In the genomic region with DNA sequence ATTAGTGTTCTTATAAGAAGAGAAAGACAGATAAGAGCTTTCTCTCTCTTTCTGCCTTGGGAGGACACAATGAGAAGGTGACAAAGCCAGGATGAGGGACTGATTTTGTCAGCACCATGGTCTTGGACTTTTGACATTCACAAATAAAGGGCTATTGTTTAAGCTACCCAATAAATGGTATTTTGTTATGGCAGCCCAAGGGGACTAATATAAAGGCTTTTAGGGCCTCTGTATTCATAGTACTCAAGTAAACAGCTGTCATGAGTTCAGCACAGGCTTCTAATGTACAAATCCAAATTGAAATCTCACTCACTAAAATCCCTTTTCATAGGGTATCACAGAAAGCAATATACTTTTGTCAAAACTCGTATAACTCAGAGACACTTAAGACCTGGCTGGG, we compare ENCODE assay signal across 21 cellular contexts.
"Had no signal": no experiment of that assay in that cellular context is flagged by ENCODE, and none has a peak within 500 bp of the region (broad histone marks: within the 10 kb centered on the region; RNA-seq: fewer than 3 reads in every experiment).

No MANE protein-coding gene starts in this region.

- DNase-seq: cortex of kidney; effector CD4-positive, alpha-beta T cell; gastrocnemius medialis; heart left ventricle; kidney; left cardiac atrium; left lung; mesenchymal stem cell; naive thymus-derived CD4-positive, alpha-beta T cell; sigmoid colon; stimulated activated CD4-positive, alpha-beta T cell treated with anti-CD3 and anti-CD28 coated beads, Interleukin-4, amount 100 ng/mL, for 4 hours; stimulated activated naive CD8-positive, alpha-beta T cell treated with anti-CD3 and anti-CD28 coated beads, Interleukin-15, Interleukin-2, amounts not matched to agents 100 U/mL and 50 U/mL, for 24 hours; thyroid gland; trophoblast cell had no signal

- H3K9me3 ChIP-seq: gastrocnemius medialis, prostate gland, right atrium auricular region, suprapubic skin, thyroid gland had no signal

- H3K4me3 ChIP-seq: gastrocnemius medialis, heart left ventricle, hepatocyte, left lung, neural progenitor cell, prostate gland, right atrium auricular region, sigmoid colon, suprapubic skin, thyroid gland had no signal

- ATAC-seq: gastrocnemius medialis; heart left ventricle; left cardiac atrium; left lung; naive thymus-derived CD4-positive, alpha-beta T cell; stimulated activated memory B cell treated with anti-CD40 and anti-IgM and Interleukin-4, amounts not matched to agents 10 μg/mL and 1 μg/mL and 100 μg/mL, for 72 hours; stimulated activated naive CD8-positive, alpha-beta T cell treated with anti-CD3 and anti-CD28 coated beads, Interleukin-15, Interleukin-2, amounts not matched to agents 100 U/mL and 50 U/mL, for 24 hours had no signal

- H3K27ac ChIP-seq: gastrocnemius medialis, heart left ventricle, hepatocyte, left lung, neural progenitor cell, parathyroid adenoma, prostate gland, right atrium auricular region, sigmoid colon, suprapubic skin, thyroid gland had no signal

- H3K36me3 ChIP-seq: gastrocnemius medialis, neural progenitor cell, prostate gland, right atrium auricular region, suprapubic skin, thyroid gland had no signal

- H3K27me3 ChIP-seq: gastrocnemius medialis, heart left ventricle, hepatocyte, left lung, neural progenitor cell, right atrium auricular region, sigmoid colon, suprapubic skin, thyroid gland had no signal
